ENCODE assay signal across 26 cellular contexts in the genomic region with DNA sequence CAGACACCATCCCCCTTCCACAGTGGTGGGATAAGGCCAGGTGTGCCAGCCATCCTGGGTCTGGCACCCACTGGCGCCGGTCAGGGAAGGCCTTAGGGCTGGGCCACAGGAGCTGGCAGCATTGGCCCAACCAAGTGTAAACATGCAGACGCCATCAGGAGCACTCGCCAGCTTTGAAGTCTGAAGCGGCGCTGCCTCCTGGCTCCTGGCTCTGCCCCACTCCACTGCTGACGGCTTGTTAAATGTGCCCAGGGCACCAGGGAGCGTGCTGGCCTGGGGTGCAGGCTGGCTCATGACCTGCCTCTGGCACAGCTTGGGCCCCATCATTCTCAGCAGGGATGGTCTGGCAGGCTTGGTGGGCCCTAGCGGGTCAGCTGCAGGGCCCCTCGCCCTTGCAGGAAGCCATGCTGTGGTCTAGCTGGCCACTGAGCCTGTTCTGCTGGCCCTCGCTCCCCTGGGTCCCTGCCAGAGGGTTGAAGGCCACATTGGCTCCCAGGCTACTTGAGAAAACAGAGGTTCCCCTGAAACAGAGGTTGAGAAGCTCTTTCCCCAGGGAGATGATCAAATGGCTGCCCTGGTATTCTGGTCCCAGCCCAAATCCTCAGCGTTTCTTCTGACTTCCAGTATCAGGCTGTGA.
DNase-seq lines count a peak whose midpoint lies in the region; ATAC-seq, FAIRE-seq and TF ChIP-seq lines count a peak whose summit lies in the region.
"Had no signal": no experiment of that assay in that cellular context is flagged by ENCODE, and none has a peak within 500 bp of the region (broad histone marks: within the 10 kb centered on the region; RNA-seq: fewer than 3 reads in every experiment).

No MANE protein-coding gene starts in this region.

- DNase-seq in Right ventricle myocardium superior (no peak), left ventricle myocardium inferior (no peak), cerebellar cortex (ENCODE audit: low spot score) (peak; percentile 71), pancreas (peak; percentile 82 to 96 (median 94)), T1000 (lab: John Stamatoyannopoulos, UW) (no peak)
- DNase-seq in stimulated activated naive CD8-positive, alpha-beta T cell treated with anti-CD3 and anti-CD28 coated beads, Interleukin-15, amount 100 ng/mL, for 72 hours = no peak
- DNase-seq in effector memory CD4-positive, alpha-beta T cell = no peak
- DNase-seq: activated CD4-positive, alpha-beta T cell treated with anti-CD3 and anti-CD28 coated beads for 48 hours; activated CD8-positive, alpha-beta memory T cell treated with anti-CD3 and anti-CD28 coated beads for 24 hours; activated effector memory CD4-positive, alpha-beta T cell treated with Interleukin-2 at 50 U/mL for 16 hours; activated naive CD8-positive, alpha-beta T cell treated with anti-CD3 and anti-CD28 coated beads for 36 hours; CD8-positive, alpha-beta T cell; GOT3; NCI-H1048; NCI-H187; OCI-M1; retina; stimulated activated CD4-positive, alpha-beta T cell treated with anti-CD3 and anti-CD28 coated beads, Interleukin-4, amount 100 ng/mL, for 24 hours; stimulated activated naive B cell treated with anti-CD40 and anti-IgM and Interleukin-4, amounts not matched to agents 10 μg/mL and 1 μg/mL and 100 μg/mL, for 72 hours; WERI-Rb-1 had no signal

- no peaks in the 10 kb centered on the region for H3K9me3 Mint-ChIP-seq in stimulated activated naive CD8-positive, alpha-beta T cell treated with anti-CD3 and anti-CD28 coated beads, Interleukin-15, amount 100 ng/mL, for 72 hours
- H3K9me3 Mint-ChIP-seq: activated naive CD8-positive, alpha-beta T cell treated with anti-CD3 and anti-CD28 coated beads for 36 hours; CD8-positive, alpha-beta T cell; natural killer cell treated with Interleukin-12 subunit alpha and Interleukin-12 subunit beta and Interleukin-15 and Interleukin-18, amount 100 ng/mL, for 72 hours; stimulated activated naive B cell treated with anti-CD40 and anti-IgM and Interleukin-4, amounts not matched to agents 10 μg/mL and 1 μg/mL and 100 μg/mL, for 72 hours; T-helper 2 cell treated with Interferon-gamma antibody and Interleukin-4, amounts not matched to agents 5 μg/mL and 100 μg/mL, for 36 hours had no signal

- intact Hi-C loops in Right ventricle myocardium superior (cut with DNase I) (no loop called here), left ventricle myocardium inferior (cut with micrococcal nuclease) (no loop called here), pancreas (cut with DNase I) (no loop called here)

- FAIRE-seq in pancreas (lab: Jason Lieb, UNC) = no peak
- FAIRE-seq: A204.1, GM12878, urothelium cell line had no signal

- TF ChIP-seq CTCF in left ventricle myocardium inferior (IDR thresholded peaks at IDR 0.05; ENCODE audit: borderline replicate concordance) = no peak
- no peak for TF ChIP-seq CTCF in pancreas (IDR thresholded peaks at IDR 0.05)

- H3K27ac Mint-ChIP-seq in stimulated activated naive CD8-positive, alpha-beta T cell treated with anti-CD3 and anti-CD28 coated beads, Interleukin-15, amount 100 ng/mL, for 72 hours = peak overlapping the region in 1 of 2 donors; percentile 23
- H3K27ac Mint-ChIP-seq: activated naive CD8-positive, alpha-beta T cell treated with anti-CD3 and anti-CD28 coated beads for 36 hours; CD8-positive, alpha-beta T cell; natural killer cell treated with Interleukin-12 subunit alpha and Interleukin-12 subunit beta and Interleukin-15 and Interleukin-18, amount 100 ng/mL, for 72 hours; stimulated activated naive B cell treated with anti-CD40 and anti-IgM and Interleukin-4, amounts not matched to agents 10 μg/mL and 1 μg/mL and 100 μg/mL, for 72 hours; T-helper 2 cell treated with Interferon-gamma antibody and Interleukin-4, amounts not matched to agents 5 μg/mL and 100 μg/mL, for 36 hours had no signal

- peak; percentile 50 for ATAC-seq in Right ventricle myocardium superior (ENCODE audit: poor library complexity)
- ATAC-seq in pancreas = peak; percentile 83 to 91 (median 89)
- ATAC-seq in HG03095 (IDR thresholded peaks at IDR 0.05; ENCODE audit: unreplicated experiment) = no peak
- ATAC-seq in stimulated activated naive CD8-positive, alpha-beta T cell treated with anti-CD3 and anti-CD28 coated beads, Interleukin-15, amount 100 ng/mL, for 72 hours = no peak
- ATAC-seq: CD8-positive, alpha-beta T cell; natural killer cell treated with Interleukin-12 subunit alpha and Interleukin-12 subunit beta and Interleukin-15 and Interleukin-18, amount 100 ng/mL, for 72 hours; stimulated activated naive B cell treated with anti-CD40 and anti-IgM and Interleukin-4, amounts not matched to agents 10 μg/mL and 1 μg/mL and 100 μg/mL, for 72 hours had no signal

- H3K4me3 ChIP-seq in left ventricle myocardium inferior (no peak overlapping the region), pancreas (no peak overlapping the region)
- no peak overlapping the region for H3K4me3 ChIP-seq in effector memory CD4-positive, alpha-beta T cell (ENCODE audit: insufficient read depth, low read depth, low read length, poor library complexity, severe bottlenecking)
- H3K4me3 ChIP-seq: GM12878 had no signal

- H3K27me3 Mint-ChIP-seq in stimulated activated naive CD8-positive, alpha-beta T cell treated with anti-CD3 and anti-CD28 coated beads, Interleukin-15, amount 100 ng/mL, for 72 hours = no peaks in the 10 kb centered on the region
- H3K27me3 Mint-ChIP-seq: activated naive CD8-positive, alpha-beta T cell treated with anti-CD3 and anti-CD28 coated beads for 36 hours; natural killer cell treated with Interleukin-12 subunit alpha and Interleukin-12 subunit beta and Interleukin-15 and Interleukin-18, amount 100 ng/mL, for 72 hours; stimulated activated naive B cell treated with anti-CD40 and anti-IgM and Interleukin-4, amounts not matched to agents 10 μg/mL and 1 μg/mL and 100 μg/mL, for 72 hours had no signal

- WGBS in pancreas, 2 donors = 36 to 42% methylated on average over 11 to 12 of the region's 12 CpGs

- no peaks in the 10 kb centered on the region for H3K27me3 ChIP-seq in left ventricle myocardium inferior (ENCODE audit: low read depth)
- H3K27me3 ChIP-seq in pancreas = no peaks in the 10 kb centered on the region
- no peaks in the 10 kb centered on the region for H3K27me3 ChIP-seq in effector memory CD4-positive, alpha-beta T cell (replicated peaks; ENCODE audit: control insufficient read depth, insufficient read depth, low read length, poor library complexity, severe bottlenecking)

- H3K4me1 ChIP-seq in left ventricle myocardium inferior (peaks cover 14% of the 10 kb centered on the region), pancreas (peaks cover 31 to 45% (median 35%) of the 10 kb centered on the region in 3 donors)
- no peaks in the 10 kb centered on the region for H3K4me1 ChIP-seq in effector memory CD4-positive, alpha-beta T cell (ENCODE audit: control insufficient read depth, insufficient read depth, low read length, poor library complexity, severe bottlenecking)

- no peak overlapping the region for H3K4me3 Mint-ChIP-seq in stimulated activated naive CD8-positive, alpha-beta T cell treated with anti-CD3 and anti-CD28 coated beads, Interleukin-15, amount 100 ng/mL, for 72 hours
- H3K4me3 Mint-ChIP-seq: activated naive CD8-positive, alpha-beta T cell treated with anti-CD3 and anti-CD28 coated beads for 36 hours; CD8-positive, alpha-beta T cell; natural killer cell treated with Interleukin-12 subunit alpha and Interleukin-12 subunit beta and Interleukin-15 and Interleukin-18, amount 100 ng/mL, for 72 hours; stimulated activated naive B cell treated with anti-CD40 and anti-IgM and Interleukin-4, amounts not matched to agents 10 μg/mL and 1 μg/mL and 100 μg/mL, for 72 hours; T-helper 2 cell treated with Interferon-gamma antibody and Interleukin-4, amounts not matched to agents 5 μg/mL and 100 μg/mL, for 36 hours had no signal

- H3K9me3 ChIP-seq in left ventricle myocardium inferior (replicated peaks) (no peaks in the 10 kb centered on the region), pancreas (no peaks in the 10 kb centered on the region)
- H3K9me3 ChIP-seq in effector memory CD4-positive, alpha-beta T cell (ENCODE audit: control insufficient read depth, low read length) = no peaks in the 10 kb centered on the region

- no peak overlapping the region for H3K27ac ChIP-seq in left ventricle myocardium inferior (replicated peaks)
- peak overlapping the region; percentile 67 to 77 (median 72) for H3K27ac ChIP-seq in pancreas
- H3K27ac ChIP-seq in effector memory CD4-positive, alpha-beta T cell (ENCODE audit: insufficient read depth, low read length, poor library complexity, severe bottlenecking) = no peak overlapping the region
- H3K27ac ChIP-seq: WERI-Rb-1 had no signal

- peaks cover 7% of the 10 kb centered on the region for H3K4me1 Mint-ChIP-seq in stimulated activated naive CD8-positive, alpha-beta T cell treated with anti-CD3 and anti-CD28 coated beads, Interleukin-15, amount 100 ng/mL, for 72 hours

- H3K36me3 ChIP-seq in left ventricle myocardium inferior = no peaks in the 10 kb centered on the region
- H3K36me3 ChIP-seq in pancreas = no peaks in the 10 kb centered on the region
- H3K36me3 ChIP-seq in effector memory CD4-positive, alpha-beta T cell (ENCODE audit: control insufficient read depth, insufficient read depth, low read length) = peaks cover 6% of the 10 kb centered on the region
- H3K36me3 ChIP-seq: WERI-Rb-1 had no signal

Comparison
In these comparisons a context has a peak if more than half of its experiments do, and no peak if none do; other contexts are left out.
1. ATAC-seq: peak in Right ventricle myocardium superior (single experiment) and pancreas (4 of 4); none in HG03095 (single experiment) and stimulated activated naive CD8-positive, alpha-beta T cell treated with anti-CD3 and anti-CD28 coated beads, Interleukin-15, amount 100 ng/mL, for 72 hours (single experiment).
2. DNase-seq: peak in cerebellar cortex (single experiment) and pancreas (6 of 6); none in Right ventricle myocardium superior (single experiment), left ventricle myocardium inferior (single experiment), stimulated activated naive CD8-positive, alpha-beta T cell treated with anti-CD3 and anti-CD28 coated beads, Interleukin-15, amount 100 ng/mL, for 72 hours (0 of 2), effector memory CD4-positive, alpha-beta T cell (0 of 3) and T1000 (single experiment).
3. H3K27ac ChIP-seq: peak in pancreas (4 of 4); none in left ventricle myocardium inferior (single experiment) and effector memory CD4-positive, alpha-beta T cell (single experiment).